ENCODE assay signal across 8 cellular contexts in genomic region chr12:124680863-124681778, GRCh38.
A peak's percentile ranks its signal among the peaks of the same experiment; 100 is the strongest.
DNase-seq lines count a peak whose midpoint lies in the region; ATAC-seq and TF ChIP-seq lines count a peak whose summit lies in the region.

No MANE protein-coding gene starts in this region.

- no peak overlapping the region for H3K4me3 ChIP-seq in mammary epithelial cell (replicated peaks in 1 of 3; ENCODE audit: insufficient read depth in 1 of 3, low read depth in 2 of 3, low read length in 3 of 3)
- H3K4me3 ChIP-seq in lower lobe of right lung: no peak overlapping the region
- no peak overlapping the region for H3K4me3 ChIP-seq in urinary bladder (ENCODE audit: low read depth, low read length)

- H3K4me2 ChIP-seq in mammary epithelial cell (ENCODE audit: insufficient read depth, low read depth, low read length): no peak overlapping the region

- in situ Hi-C loops in mammary epithelial cell (cut with MboI; ENCODE audit: low sequenced_read_pairs in 2 of 2): loop anchor here in 1 of 2 donors (10.0 kb wide), 1 partner anchor 84 kb away; no protein-coding TSS in a partner anchor

- intact Hi-C loops in mammary epithelial cell (cut with micrococcal nuclease) (loop anchor here (1.0 to 2.0 kb wide), 3 partner anchors 113 to 172 kb away; no protein-coding TSS in a partner anchor), lower lobe of right lung (cut with DNase I) (no loop called here)

- H3K9me3 ChIP-seq in mammary epithelial cell (replicated peaks; ENCODE audit: insufficient read depth, low read length) (no peaks in the 10 kb centered on the region), lower lobe of right lung (no peaks in the 10 kb centered on the region)

- no peak overlapping the region for H2AFZ ChIP-seq in mammary epithelial cell (ENCODE audit: low read depth, low read length)

- H3K36me3 ChIP-seq in mammary epithelial cell (ENCODE audit: insufficient read depth, low read length) (no peaks in the 10 kb centered on the region), lower lobe of right lung (no peaks in the 10 kb centered on the region), urinary bladder (ENCODE audit: insufficient read depth) (no peaks in the 10 kb centered on the region)

- BruUV-seq in mammary epithelial cell (replicated peaks; lab: Mats Ljungman, UMichigan): no TSS peak

- H3K27me3 ChIP-seq in mammary epithelial cell (ENCODE audit: insufficient read depth, low read length) (no peaks in the 10 kb centered on the region), lower lobe of right lung (ENCODE audit: low read depth) (no peaks in the 10 kb centered on the region)

- dilution Hi-C loops in mammary epithelial cell (cut with HindIII; ENCODE audit: low sequenced_read_pairs): loop anchor here (5.0 to 10.0 kb wide), 4 partner anchors 51 to 169 kb away; no protein-coding TSS in a partner anchor

- peaks cover 43% of the 10 kb centered on the region for H3K4me1 ChIP-seq in mammary epithelial cell (ENCODE audit: insufficient read depth, low read length)
- peaks cover 78% of the 10 kb centered on the region for H3K4me1 ChIP-seq in lower lobe of right lung
- no peaks in the 10 kb centered on the region for H3K4me1 ChIP-seq in urinary bladder (ENCODE audit: insufficient read depth)

- H3K27ac ChIP-seq in mammary epithelial cell (ENCODE audit: insufficient read depth, low read depth, low read length) (peak overlapping the region; percentile 42), lower lobe of right lung (peak overlapping the region; percentile 68), urinary bladder (ENCODE audit: low read depth) (peak overlapping the region; percentile 54)

- no peak overlapping the region for H3K9ac ChIP-seq in mammary epithelial cell (ENCODE audit: insufficient read depth, low read length)

- H3K79me2 ChIP-seq in mammary epithelial cell (ENCODE audit: insufficient read depth, low read length): no peaks in the 10 kb centered on the region

- no peaks in the 10 kb centered on the region for H4K20me1 ChIP-seq in mammary epithelial cell (ENCODE audit: insufficient read depth, low read length)

- DNase-seq in activated CD8-positive, alpha-beta memory T cell treated with anti-CD3 and anti-CD28 coated beads, Interleukin-2, amount 50 U/mL, for 48 hours: peak; percentile 59
- no peak for DNase-seq in activated CD8-positive, alpha-beta memory T cell treated with anti-CD3 and anti-CD28 coated beads for 24 hours
- DNase-seq in NOMO-1 (lab: John Stamatoyannopoulos, UW; ENCODE audit: unreplicated experiment in 2 of 2) (peak; percentile 94 to 98), mammary epithelial cell (peak; percentile 97), lower lobe of right lung (peak; percentile 71), NCI-H1105 (lab: John Stamatoyannopoulos, UW) (no peak), NCI-H187 treated with DMSO at 0.1 percent for 48 hours (lab: John Stamatoyannopoulos, UW) (no peak)

- CTCF ChIA-PET in mammary epithelial cell (lab: Charles Lee; ENCODE audit: low non-redundant PET): no interaction called here

- peak; percentile 34 to 61 for TF ChIP-seq CTCF in mammary epithelial cell (conservative IDR thresholded peaks at IDR 0.05 in 1 of 2, IDR thresholded peaks at IDR 0.05 in 1 of 2; ENCODE audit: extremely low read depth in 1 of 2, insufficient read depth in 1 of 2, low read depth in 1 of 2, low read length in 2 of 2)
- peak; percentile 24 for TF ChIP-seq CTCF in lower lobe of right lung (IDR thresholded peaks at IDR 0.05)

- WGBS in mammary epithelial cell (ENCODE audit: low coverage, missing lambda C conversion rate): 65% methylated on average over 17 of the region's 21 CpGs
- WGBS in urinary bladder: 72% methylated on average over 21 of the region's 21 CpGs

- ATAC-seq in lower lobe of right lung: peak; percentile 42 to 79

Comparison
In these comparisons a context has a peak if more than half of its experiments do, and no peak if none do; other contexts are left out.
1. DNase-seq: peak in activated CD8-positive, alpha-beta memory T cell treated with anti-CD3 and anti-CD28 coated beads, Interleukin-2, amount 50 U/mL, for 48 hours (single experiment), NOMO-1 (2 of 2), mammary epithelial cell (single experiment) and lower lobe of right lung (single experiment); none in activated CD8-positive, alpha-beta memory T cell treated with anti-CD3 and anti-CD28 coated beads for 24 hours (single experiment), NCI-H1105 (single experiment) and NCI-H187 treated with DMSO at 0.1 percent for 48 hours (single experiment).
2. Peak in every context shown above with its lines, with median percentiles within 50 percentile points of each other: H3K27ac ChIP-seq.